ENCODE assay signal across 31 cellular contexts in genomic region chr11:43289368-43289767, GRCh38.
"Had no signal": no experiment of that assay in that cellular context is flagged by ENCODE, and none has a peak within 500 bp of the region (broad histone marks: within the 10 kb centered on the region; RNA-seq: fewer than 3 reads in every experiment).

No MANE protein-coding gene starts in this region.

- DNase-seq: activated CD4-positive, alpha-beta memory T cell treated with anti-CD3 and anti-CD28 coated beads for 36 hours; activated CD4-positive, alpha-beta T cell treated with anti-CD3 and anti-CD28 coated beads for 36 hours; activated CD4-positive, alpha-beta T cell treated with anti-CD3 and anti-CD28 coated beads, Interleukin-2, amount 10 ng/mL, durations not matched to agents 24 days and 14 days; activated CD4-positive, CD25-positive, alpha-beta regulatory T cell; activated CD4-positive, CD25-positive, alpha-beta regulatory T cell treated with anti-CD3 and anti-CD28 coated beads, Interleukin-2, amount 50 U/mL, for 72 hours; activated CD8-positive, alpha-beta memory T cell treated with anti-CD3 and anti-CD28 coated beads, Interleukin-2, amount 10 ng/mL, durations not matched to agents 7 days and 5 days; activated CD8-positive, alpha-beta memory T cell treated with anti-CD3 and anti-CD28 coated beads, Interleukin-2, amount 50 U/mL, for 4 hours; activated CD8-positive, alpha-beta T cell treated with anti-CD3 and anti-CD28 coated beads, Interleukin-2, amount 10 ng/mL, durations not matched to agents 7 days and 5 days; activated effector memory CD4-positive, alpha-beta T cell treated with anti-CD3 and anti-CD28 coated beads, Interleukin-2, amount 50 U/mL, for 16 hours; activated naive CD4-positive, alpha-beta T cell treated with anti-CD3 and anti-CD28 coated beads, Interleukin-2, amount 10 ng/mL, durations not matched to agents 7 days and 5 days; activated naive CD8-positive, alpha-beta T cell treated with anti-CD3 and anti-CD28 coated beads, Interleukin-2, amount 10 ng/mL, durations not matched to agents 7 days and 5 days; activated T-cell treated with anti-CD3 and anti-CD28 coated beads, Interleukin-2, amount 50 U/mL, for 1 hour; activated T-cell treated with anti-CD3 and anti-CD28 coated beads, Interleukin-2, amount 50 U/mL, for 48 hours; dorsolateral prefrontal cortex; effector memory CD4-positive, alpha-beta T cell; endodermal cell; foreskin keratinocyte; gastrocnemius medialis; glutamatergic neuron; heart left ventricle; T-helper 2 cell had no signal

- H3K4me1 Mint-ChIP-seq: activated CD4-positive, alpha-beta T cell treated with anti-CD3 and anti-CD28 coated beads for 36 hours; activated naive CD4-positive, alpha-beta T cell treated with anti-CD3 and anti-CD28 coated beads, Interleukin-2, amount 10 ng/mL, durations not matched to agents 7 days and 5 days; brain; central memory CD8-positive, alpha-beta T cell had no signal

- H3K36me3 Mint-ChIP-seq: activated CD4-positive, alpha-beta memory T cell treated with anti-CD3 and anti-CD28 coated beads for 36 hours; activated CD8-positive, alpha-beta memory T cell treated with anti-CD3 and anti-CD28 coated beads, Interleukin-2, amount 10 ng/mL, durations not matched to agents 7 days and 5 days; activated naive CD4-positive, alpha-beta T cell treated with anti-CD3 and anti-CD28 coated beads, Interleukin-2, amount 10 ng/mL, durations not matched to agents 7 days and 5 days; activated naive CD4-positive, alpha-beta T cell treated with anti-CD3 and anti-CD28 coated beads, Interleukin-2, amount 50 U/mL, for 72 hours; activated naive CD8-positive, alpha-beta T cell treated with anti-CD3 and anti-CD28 coated beads, Interleukin-2, amount 10 ng/mL, durations not matched to agents 7 days and 5 days; brain had no signal

- FAIRE-seq: bronchial epithelial cell had no signal

- H3K9me3 Mint-ChIP-seq: activated naive CD4-positive, alpha-beta T cell treated with anti-CD3 and anti-CD28 coated beads, Interleukin-2, amount 10 ng/mL, durations not matched to agents 7 days and 5 days; activated naive CD8-positive, alpha-beta T cell treated with anti-CD3 and anti-CD28 coated beads, Interleukin-2, amount 10 ng/mL, durations not matched to agents 7 days and 5 days; activated T-helper 1 cell treated with anti-CD3 and anti-CD28 coated beads, Interleukin-12 subunit alpha, Interleukin-12 subunit beta, Interleukin-2, Interleukin-4 antibody, amounts not matched to agents 30 ng/mL and 10 ng/mL and 1 ng/mL, durations not matched to agents 14 hours and 24 hours and 36 hours; activated T-helper 2 cell treated with anti-CD3 and anti-CD28 coated beads, Interferon-gamma antibody, Interleukin-2, Interleukin-4, amounts not matched to agents 10 μg/mL and 5 μg/mL and 100 μg/mL, durations not matched to agents 14 hours and 24 hours and 36 hours; central memory CD8-positive, alpha-beta T cell; dendritic cell treated with granulocyte-macrophage colony-stimulating factor and Interleukin-4, amounts not matched to agents 40 ng/mL and 50 ng/mL, for 4 days had no signal

- H3K36me3 ChIP-seq: ascending aorta, gastrocnemius medialis, heart left ventricle had no signal

- H3K27ac Mint-ChIP-seq: activated CD4-positive, alpha-beta memory T cell treated with anti-CD3 and anti-CD28 coated beads for 36 hours; activated CD4-positive, alpha-beta T cell treated with anti-CD3 and anti-CD28 coated beads for 36 hours; activated CD4-positive, alpha-beta T cell treated with anti-CD3 and anti-CD28 coated beads, Interleukin-2, amount 10 ng/mL, durations not matched to agents 24 days and 14 days; activated CD8-positive, alpha-beta memory T cell treated with anti-CD3 and anti-CD28 coated beads, Interleukin-2, amount 10 ng/mL, durations not matched to agents 7 days and 5 days; activated CD8-positive, alpha-beta T cell treated with anti-CD3 and anti-CD28 coated beads, Interleukin-2, amount 10 ng/mL, durations not matched to agents 7 days and 5 days; activated naive CD4-positive, alpha-beta T cell treated with anti-CD3 and anti-CD28 coated beads, Interleukin-2, amount 10 ng/mL, durations not matched to agents 7 days and 5 days; activated naive CD4-positive, alpha-beta T cell treated with anti-CD3 and anti-CD28 coated beads, Interleukin-2, amount 50 U/mL, for 72 hours; activated naive CD8-positive, alpha-beta T cell treated with anti-CD3 and anti-CD28 coated beads, Interleukin-2, amount 10 ng/mL, durations not matched to agents 7 days and 5 days; activated T-helper 1 cell treated with anti-CD3 and anti-CD28 coated beads, Interleukin-12 subunit alpha, Interleukin-12 subunit beta, Interleukin-2, Interleukin-4 antibody, amounts not matched to agents 30 ng/mL and 10 ng/mL and 1 ng/mL, durations not matched to agents 14 hours and 24 hours and 36 hours; activated T-helper 2 cell treated with anti-CD3 and anti-CD28 coated beads, Interferon-gamma antibody, Interleukin-2, Interleukin-4, amounts not matched to agents 10 μg/mL and 5 μg/mL and 100 μg/mL, durations not matched to agents 14 hours and 24 hours and 36 hours; brain; dendritic cell treated with granulocyte-macrophage colony-stimulating factor and Interleukin-4, amounts not matched to agents 40 ng/mL and 50 ng/mL, for 4 days; endodermal cell had no signal

- H3K27ac ChIP-seq: ascending aorta, coronary artery, dorsolateral prefrontal cortex, foreskin keratinocyte, gastrocnemius medialis, heart left ventricle had no signal

- H3K4me3 ChIP-seq: ascending aorta, coronary artery, dorsolateral prefrontal cortex, gastrocnemius medialis, heart left ventricle had no signal

- ATAC-seq: activated CD4-positive, alpha-beta T cell treated with anti-CD3 and anti-CD28 coated beads for 36 hours; activated CD8-positive, alpha-beta memory T cell treated with anti-CD3 and anti-CD28 coated beads, Interleukin-2, amount 10 ng/mL, durations not matched to agents 7 days and 5 days; activated CD8-positive, alpha-beta T cell treated with anti-CD3 and anti-CD28 coated beads, Interleukin-2, amount 10 ng/mL, durations not matched to agents 7 days and 5 days; activated naive CD4-positive, alpha-beta T cell treated with anti-CD3 and anti-CD28 coated beads, Interleukin-2, amount 50 U/mL, for 72 hours; esophagus mucosa; foreskin keratinocyte; gastrocnemius medialis; heart left ventricle had no signal

- H3K27me3 ChIP-seq: ascending aorta, foreskin keratinocyte, gastrocnemius medialis had no signal

- H3K4me1 ChIP-seq: ascending aorta, foreskin keratinocyte, gastrocnemius medialis, heart left ventricle had no signal

- H3K9me3 ChIP-seq: ascending aorta, gastrocnemius medialis, heart left ventricle had no signal

- H3K4me3 Mint-ChIP-seq: activated CD4-positive, alpha-beta memory T cell treated with anti-CD3 and anti-CD28 coated beads for 36 hours; activated CD4-positive, alpha-beta T cell treated with anti-CD3 and anti-CD28 coated beads for 36 hours; activated CD4-positive, alpha-beta T cell treated with anti-CD3 and anti-CD28 coated beads, Interleukin-2, amount 10 ng/mL, durations not matched to agents 24 days and 14 days; activated CD8-positive, alpha-beta memory T cell treated with anti-CD3 and anti-CD28 coated beads, Interleukin-2, amount 10 ng/mL, durations not matched to agents 7 days and 5 days; activated CD8-positive, alpha-beta T cell treated with anti-CD3 and anti-CD28 coated beads, Interleukin-2, amount 10 ng/mL, durations not matched to agents 7 days and 5 days; activated naive CD4-positive, alpha-beta T cell treated with anti-CD3 and anti-CD28 coated beads, Interleukin-2, amount 10 ng/mL, durations not matched to agents 7 days and 5 days; activated naive CD8-positive, alpha-beta T cell treated with anti-CD3 and anti-CD28 coated beads, Interleukin-2, amount 10 ng/mL, durations not matched to agents 7 days and 5 days; activated T-helper 1 cell treated with anti-CD3 and anti-CD28 coated beads, Interleukin-12 subunit alpha, Interleukin-12 subunit beta, Interleukin-2, Interleukin-4 antibody, amounts not matched to agents 30 ng/mL and 10 ng/mL and 1 ng/mL, durations not matched to agents 14 hours and 24 hours and 36 hours; brain; central memory CD8-positive, alpha-beta T cell; dendritic cell treated with granulocyte-macrophage colony-stimulating factor and Interleukin-4, amounts not matched to agents 40 ng/mL and 50 ng/mL, for 4 days; endodermal cell had no signal
